Comparison of ENCODE assay signal across 10 cellular contexts in the genomic region with DNA sequence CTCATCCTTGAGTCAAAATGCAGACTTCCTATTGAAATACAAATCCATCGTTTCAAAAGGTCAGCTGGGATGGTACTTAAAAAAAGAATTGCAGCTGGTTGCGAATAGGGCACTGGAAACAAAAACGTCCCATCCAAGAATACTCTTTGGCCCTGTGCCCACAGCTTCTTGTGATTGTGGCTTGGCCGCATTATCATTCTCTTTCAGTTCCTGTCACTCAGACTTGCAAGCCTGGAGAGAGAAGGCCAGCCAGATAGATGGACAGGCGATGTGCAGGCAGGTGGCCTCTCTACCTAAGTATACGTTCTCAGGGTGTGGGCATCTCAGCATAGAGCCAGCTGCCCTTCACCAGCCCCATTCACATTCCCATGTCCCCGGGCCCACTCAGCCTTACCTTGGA.
"Had no signal": no experiment of that assay in that cellular context is flagged by ENCODE, and none has a peak within 500 bp of the region (broad histone marks: within the 10 kb centered on the region; RNA-seq: fewer than 3 reads in every experiment).

No MANE protein-coding gene starts in this region.

- H3K9me3 ChIP-seq: ascending aorta, heart right ventricle had no signal

- H3K4me3 ChIP-seq: ascending aorta, heart right ventricle had no signal

- H3K27ac Mint-ChIP-seq: activated CD4-positive, alpha-beta memory T cell treated with anti-CD3 and anti-CD28 coated beads for 36 hours; activated T-cell treated with anti-CD3 and anti-CD28 coated beads, Interleukin-2, amount 50 U/mL, for 72 hours; mesothelial cell of epicardium had no signal

- H3K9me3 Mint-ChIP-seq: activated CD4-positive, alpha-beta memory T cell treated with anti-CD3 and anti-CD28 coated beads for 36 hours had no signal

- ATAC-seq: activated T-cell treated with anti-CD3 and anti-CD28 coated beads, Interleukin-2, amount 50 U/mL, for 72 hours; foreskin keratinocyte had no signal

- H3K4me3 Mint-ChIP-seq: activated CD4-positive, alpha-beta memory T cell treated with anti-CD3 and anti-CD28 coated beads for 36 hours; activated T-cell treated with anti-CD3 and anti-CD28 coated beads, Interleukin-2, amount 50 U/mL, for 72 hours; mesothelial cell of epicardium; naive B cell had no signal

- H3K4me1 Mint-ChIP-seq: mesothelial cell of epicardium, naive B cell had no signal

- DNase-seq: activated CD4-positive, alpha-beta memory T cell treated with anti-CD3 and anti-CD28 coated beads for 36 hours; activated CD8-positive, alpha-beta memory T cell treated with anti-CD3 and anti-CD28 coated beads, Interleukin-2, amount 50 U/mL, for 4 hours; activated T-cell treated with anti-CD3 and anti-CD28 coated beads, Interleukin-2, amount 50 U/mL, for 72 hours; naive B cell; stimulated activated naive CD4-positive, alpha-beta T cell treated with Interleukin-2 at 50 U/mL for 16 hours; T-helper 9 cell had no signal

- H3K27ac ChIP-seq: ascending aorta, foreskin keratinocyte, heart right ventricle had no signal

- H3K36me3 Mint-ChIP-seq: activated CD4-positive, alpha-beta memory T cell treated with anti-CD3 and anti-CD28 coated beads for 36 hours; mesothelial cell of epicardium; naive B cell had no signal

- H3K4me1 ChIP-seq: ascending aorta, foreskin keratinocyte had no signal

- H3K36me3 ChIP-seq: ascending aorta, heart right ventricle had no signal

- H3K27me3 Mint-ChIP-seq: naive B cell had no signal

- H3K27me3 ChIP-seq: ascending aorta, foreskin keratinocyte had no signal
